ENCODE assay signal across 9 cellular contexts in the genomic region with DNA sequence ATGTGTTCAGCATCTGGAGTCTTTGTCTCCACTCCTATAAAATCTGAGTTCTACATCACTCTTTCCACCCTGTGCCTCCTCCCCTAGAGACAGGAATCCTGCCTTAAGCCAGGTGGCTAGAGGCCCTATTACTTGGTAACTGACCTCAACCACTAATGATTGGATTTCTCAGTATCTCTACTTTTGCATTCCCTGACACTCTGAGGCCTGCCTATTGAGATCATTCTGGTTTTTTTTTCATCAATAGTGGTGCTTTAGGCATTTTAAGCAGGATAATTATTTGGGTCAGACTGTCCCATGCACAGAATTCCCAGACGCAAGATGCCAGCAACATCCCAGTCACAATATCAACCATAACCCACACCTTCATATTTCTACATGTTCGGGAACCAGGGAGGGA. TPM values are rescaled to one million over a fixed set of nuclear protein-coding genes. Genes with fewer than 3 reads are reported as not detected.
"Had no signal": no experiment of that assay in that cellular context is flagged by ENCODE, and none has a peak within 500 bp of the region (broad histone marks: within the 10 kb centered on the region; RNA-seq: fewer than 3 reads in every experiment).

No MANE protein-coding gene starts in this region.

- H3K9ac ChIP-seq: GM23248 had no signal

- H2AFZ ChIP-seq: GM23248, GM23338 had no signal

- H3K27ac ChIP-seq: GM23248 had no signal

- H3K4me2 ChIP-seq: GM23338 had no signal

- H3K36me3 ChIP-seq: HAP-1 had no signal

- DNase-seq: GM23248, GOT3, H7, H9, HCEC 1CT, HFFc6 had no signal

- H3K4me3 ChIP-seq: GM23248, GM23338, HAP-1 had no signal

- H3K9me3 ChIP-seq: HAP-1 had no signal

- H3K4me1 ChIP-seq: HAP-1 had no signal

RNA-seq across cellular contexts. Expression of a gene that starts 3.9 kb away (rescaled TPM):
- polyA plus RNA-seq: GM23248, GM23338, H1 had no signal
